ENCODE assay signal across 13 cellular contexts in the genomic region with DNA sequence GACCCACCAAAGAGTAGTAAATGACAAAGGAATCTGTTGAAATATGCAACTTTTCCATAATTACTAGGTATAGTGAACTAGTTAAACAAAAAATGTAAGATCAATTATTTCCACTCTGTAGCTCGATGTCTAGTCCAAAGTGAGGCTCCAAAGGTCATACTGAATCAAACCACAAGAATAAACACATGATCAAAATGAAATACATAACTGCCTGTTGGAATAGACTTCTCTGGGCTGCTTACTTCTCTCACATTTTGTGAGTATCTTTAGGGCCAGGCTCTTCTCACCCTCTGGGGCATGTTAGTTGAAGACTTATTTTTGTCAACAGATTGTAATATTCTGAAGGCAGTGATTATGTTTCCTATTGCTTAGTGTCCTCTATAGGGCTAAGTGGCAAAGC.
DNase-seq lines count a peak whose midpoint lies in the region; ATAC-seq and TF ChIP-seq lines count a peak whose summit lies in the region.
"Had no signal": no experiment of that assay in that cellular context is flagged by ENCODE, and none has a peak within 500 bp of the region (broad histone marks: within the 10 kb centered on the region; RNA-seq: fewer than 3 reads in every experiment).

No MANE protein-coding gene starts in this region.

- H3K4me1 ChIP-seq in lower lobe of right lung (peaks cover 78% of the 10 kb centered on the region), tibial artery (peaks cover 0 to 80% (median 34%) of the 10 kb centered on the region in 4 donors)

- no peaks in the 10 kb centered on the region for H3K36me3 Mint-ChIP-seq in activated T-cell treated with anti-CD3 and anti-CD28 coated beads, Interleukin-2, amount 50 U/mL, for 72 hours (ENCODE audit: insufficient read depth in 2 of 2)

- H3K9me3 ChIP-seq in lower lobe of right lung (no peaks in the 10 kb centered on the region), tibial artery (no peaks in the 10 kb centered on the region)

- peak; percentile 20 for DNase-seq in DMS53 (lab: John Stamatoyannopoulos, UW)
- DNase-seq in DMS53 treated with DMSO at 0.1 percent for 48 hours (lab: John Stamatoyannopoulos, UW; ENCODE audit: unreplicated experiment), result no peak
- DNase-seq in astrocyte of the spinal cord (ENCODE audit: low read depth, low spot score), result peak; percentile 13
- no peak for DNase-seq in lower lobe of right lung
- no peak for DNase-seq in tibial artery
- no peak for DNase-seq in activated T-cell treated with anti-CD3 and anti-CD28 coated beads, Interleukin-2, amount 50 U/mL, for 72 hours
- DNase-seq: 8988T; activated naive CD4-positive, alpha-beta T cell; NCI-H1436 treated with DMSO at 0.1 percent for 48 hours; T1000 had no signal

- H3K27ac ChIP-seq in lower lobe of right lung (peak overlapping the region; percentile 40), tibial artery (peak overlapping the region; percentile 77 to 82)

- intact Hi-C loops in lower lobe of right lung (cut with DNase I) (no loop called here), tibial artery (cut with DNase I; ENCODE audit: low total_unique reads) (loop anchor here (10.0 kb wide), 1 partner anchor 79 kb away; no protein-coding TSS in a partner anchor)

- ATAC-seq in lower lobe of right lung, result no peak
- no peak for ATAC-seq in GM21381 (IDR thresholded peaks at IDR 0.05; ENCODE audit: unreplicated experiment)
- ATAC-seq in GM18907 (IDR thresholded peaks at IDR 0.05; ENCODE audit: unreplicated experiment), result no peak
- ATAC-seq in activated T-cell treated with anti-CD3 and anti-CD28 coated beads, Interleukin-2, amount 50 U/mL, for 72 hours (replicated peaks in 1 of 2), result no peak
- ATAC-seq: K562 had no signal

- H3K4me1 Mint-ChIP-seq in activated T-cell treated with anti-CD3 and anti-CD28 coated beads, Interleukin-2, amount 50 U/mL, for 72 hours (ENCODE audit: low read depth), result peaks cover 47% of the 10 kb centered on the region

- H3K9me3 Mint-ChIP-seq in activated T-cell treated with anti-CD3 and anti-CD28 coated beads, Interleukin-2, amount 50 U/mL, for 72 hours, result no peaks in the 10 kb centered on the region

- no peak overlapping the region for H3K27ac Mint-ChIP-seq in activated T-cell treated with anti-CD3 and anti-CD28 coated beads, Interleukin-2, amount 50 U/mL, for 72 hours

- in situ Hi-C loops in astrocyte of the spinal cord (cut with HindIII; ENCODE audit: low sequenced_read_pairs), result no loop called here

- H3K27me3 ChIP-seq in lower lobe of right lung (ENCODE audit: low read depth) (no peaks in the 10 kb centered on the region), tibial artery (no peaks in the 10 kb centered on the region)

- no peak overlapping the region for H3K4me3 Mint-ChIP-seq in activated T-cell treated with anti-CD3 and anti-CD28 coated beads, Interleukin-2, amount 50 U/mL, for 72 hours

- H3K27me3 Mint-ChIP-seq in activated T-cell treated with anti-CD3 and anti-CD28 coated beads, Interleukin-2, amount 50 U/mL, for 72 hours (ENCODE audit: low read depth), result no peaks in the 10 kb centered on the region

- TF ChIP-seq CTCF in astrocyte of the spinal cord (IDR thresholded peaks at IDR 0.05; ENCODE audit: low read depth, low read length) (no peak), lower lobe of right lung (IDR thresholded peaks at IDR 0.05) (no peak), tibial artery (IDR thresholded peaks at IDR 0.05) (no peak)

- H3K4me3 ChIP-seq in astrocyte of the spinal cord (ENCODE audit: low read depth, low read length) (no peak overlapping the region), lower lobe of right lung (no peak overlapping the region), tibial artery (no peak overlapping the region)
- H3K4me3 ChIP-seq: K562 had no signal

- H3K36me3 ChIP-seq in lower lobe of right lung, result no peaks in the 10 kb centered on the region
- H3K36me3 ChIP-seq in tibial artery, result no peaks in the 10 kb centered on the region

Comparison
In these comparisons a context has a peak if more than half of its experiments do, and no peak if none do; other contexts are left out.
1. DNase-seq: peak in DMS53 (single experiment) and astrocyte of the spinal cord (single experiment); none in DMS53 treated with DMSO at 0.1 percent for 48 hours (single experiment), lower lobe of right lung (single experiment), tibial artery (0 of 2) and activated T-cell treated with anti-CD3 and anti-CD28 coated beads, Interleukin-2, amount 50 U/mL, for 72 hours (0 of 2).